In genomic region chr2:186842373-186842772, GRCh38 we compare ENCODE assay signal across 17 cellular contexts. TPM values are rescaled to one million over a fixed set of nuclear protein-coding genes. Genes with fewer than 3 reads are reported as not detected.
DNase-seq lines count a peak whose midpoint lies in the region; FAIRE-seq and TF ChIP-seq lines count a peak whose summit lies in the region.
"Had no signal": no experiment of that assay in that cellular context is flagged by ENCODE, and none has a peak within 500 bp of the region (broad histone marks: within the 10 kb centered on the region; RNA-seq: fewer than 3 reads in every experiment).

No MANE protein-coding gene starts in this region.

- H3K27ac ChIP-seq in SJCRH30, result peak overlapping the region; percentile 23; the same call in 1 of the 2 replicates
- no peak overlapping the region for H3K27ac ChIP-seq in esophagus squamous epithelium
- H3K27ac ChIP-seq: BLaER1 treated with 17β-estradiol and CSF1 and Interleukin-3, amounts not matched to agents 10 nM and 100 nM had no signal

- H3K4me1 ChIP-seq in SJCRH30, result peaks cover 18% of the 10 kb centered on the region
- no peaks in the 10 kb centered on the region for H3K4me1 ChIP-seq in esophagus squamous epithelium
- H3K4me1 ChIP-seq: HAP-1 had no signal

- no peaks in the 10 kb centered on the region for H3K9me3 ChIP-seq in SJCRH30 (replicated peaks)
- H3K9me3 ChIP-seq in esophagus squamous epithelium, result no peaks in the 10 kb centered on the region
- H3K9me3 ChIP-seq: BLaER1 treated with 17β-estradiol and CSF1 and Interleukin-3, amounts not matched to agents 10 nM and 100 nM; HAP-1 had no signal

- peak; percentile 72 for FAIRE-seq in frontal cortex (lab: Jason Lieb, UNC)
- FAIRE-seq: GM19239, H1, HTR-8/SVneo had no signal

- H3K4me3 ChIP-seq in SJCRH30, result no peak overlapping the region
- no peak overlapping the region for H3K4me3 ChIP-seq in esophagus squamous epithelium
- H3K4me3 ChIP-seq: BLaER1 treated with 17β-estradiol and CSF1 and Interleukin-3, amounts not matched to agents 10 nM and 100 nM; HAP-1 had no signal

- DNase-seq in NCI-H748 (lab: John Stamatoyannopoulos, UW; ENCODE audit: unreplicated experiment) (peak; percentile 29), NCI-H748 treated with DMSO at 0.1 percent for 48 hours (lab: John Stamatoyannopoulos, UW) (no peak), SJCRH30 (no peak), frontal cortex (ENCODE audit: low spot score in 2 of 2) (no peak), esophagus squamous epithelium (lab: John Stamatoyannopoulos, UW) (no peak), activated T-cell treated with anti-CD3 and anti-CD28 coated beads for 4 hours (no peak), NCI-H82 (lab: John Stamatoyannopoulos, UW) (no peak)
- DNase-seq: 8988T; ACHN; CD4-positive, CD25-positive, alpha-beta regulatory T cell; DMS53; GF-D8 had no signal

- TF ChIP-seq CTCF in esophagus squamous epithelium (IDR thresholded peaks at IDR 0.05), result no peak

- 70 to 87% methylated on average over 3 of the region's 3 CpGs for WGBS in esophagus squamous epithelium, 2 donors

- H3K36me3 ChIP-seq in SJCRH30, result no peaks in the 10 kb centered on the region
- no peaks in the 10 kb centered on the region for H3K36me3 ChIP-seq in esophagus squamous epithelium
- H3K36me3 ChIP-seq: BLaER1 treated with 17β-estradiol and CSF1 and Interleukin-3, amounts not matched to agents 10 nM and 100 nM; HAP-1 had no signal

- H3K27me3 ChIP-seq in SJCRH30 (no peaks in the 10 kb centered on the region), esophagus squamous epithelium (no peaks in the 10 kb centered on the region)
- H3K27me3 ChIP-seq: BLaER1 treated with 17β-estradiol and CSF1 and Interleukin-3, amounts not matched to agents 10 nM and 100 nM had no signal

- intact Hi-C loops in esophagus squamous epithelium (cut with DNase I), result no loop called here

- no peak for TF ChIP-seq POLR2A in esophagus squamous epithelium (IDR thresholded peaks at IDR 0.05)

RNA-seq across cellular contexts. Expression of gene ZSWIM2, which starts 6.6 kb away (rescaled TPM):
- total RNA-seq in SJCRH30 (2014; rRNA removed; shearing (Covaris generic)), result not detected in 2 replicates
- total RNA-seq in frontal cortex (0.41 TPM), esophagus squamous epithelium (not detected)
- total RNA-seq: CD4-positive, CD25-positive, alpha-beta regulatory T cell; H1 had no signal
